Comparison of ENCODE assay signal across 15 cellular contexts in genomic region chr1:8213676-8214075, GRCh38.
"Had no signal": no experiment of that assay in that cellular context is flagged by ENCODE, and none has a peak within 500 bp of the region (broad histone marks: within the 10 kb centered on the region; RNA-seq: fewer than 3 reads in every experiment).

No MANE protein-coding gene starts in this region.

- H3K27ac Mint-ChIP-seq: activated naive CD4-positive, alpha-beta T cell treated with anti-CD3 and anti-CD28 coated beads, Interleukin-2, amount 50 U/mL, for 72 hours; activated T-cell treated with anti-CD3 and anti-CD28 coated beads, Interleukin-2, amount 50 U/mL, for 24 hours; T-helper 2 cell treated with Interferon-gamma antibody and Interleukin-4, amounts not matched to agents 5 μg/mL and 100 μg/mL, for 36 hours had no signal

- ATAC-seq: activated CD4-positive, CD25-positive, alpha-beta regulatory T cell treated with anti-CD3 and anti-CD28 coated beads, Interleukin-2, amount 50 U/mL, for 24 hours; activated naive CD4-positive, alpha-beta T cell treated with anti-CD3 and anti-CD28 coated beads, Interleukin-2, amount 50 U/mL, for 72 hours; esophagus mucosa; foreskin keratinocyte; left lobe of liver; right cardiac atrium; upper lobe of right lung had no signal

- H3K9me3 Mint-ChIP-seq: activated naive CD4-positive, alpha-beta T cell treated with anti-CD3 and anti-CD28 coated beads, Interleukin-2, amount 50 U/mL, for 72 hours; activated T-cell treated with anti-CD3 and anti-CD28 coated beads, Interleukin-2, amount 50 U/mL, for 24 hours; T-helper 2 cell treated with Interferon-gamma antibody and Interleukin-4, amounts not matched to agents 5 μg/mL and 100 μg/mL, for 36 hours had no signal

- H3K36me3 ChIP-seq: neutrophil, upper lobe of right lung had no signal

- H3K4me3 Mint-ChIP-seq: activated T-cell treated with anti-CD3 and anti-CD28 coated beads, Interleukin-2, amount 50 U/mL, for 24 hours; T-helper 2 cell treated with Interferon-gamma antibody and Interleukin-4, amounts not matched to agents 5 μg/mL and 100 μg/mL, for 36 hours had no signal

- H3K27ac ChIP-seq: neutrophil, upper lobe of right lung had no signal

- H3K4me3 ChIP-seq: smooth muscle cell, upper lobe of right lung had no signal

- DNase-seq: activated effector memory CD4-positive, alpha-beta T cell treated with Interleukin-2 at 50 U/mL for 16 hours; activated T-cell treated with anti-CD3 and anti-CD28 coated beads, Interleukin-2, amount 50 U/mL, for 24 hours; amygdala; foreskin keratinocyte; head of caudate nucleus; SW 1271; upper lobe of right lung had no signal

- H3K9me3 ChIP-seq: neutrophil, upper lobe of right lung had no signal

- H3K27me3 ChIP-seq: foreskin keratinocyte, upper lobe of right lung had no signal
